In genomic region chr17:67648032-67648761, GRCh38 we compare ENCODE assay signal across 22 cellular contexts.
DNase-seq lines count a peak whose midpoint lies in the region; ATAC-seq, FAIRE-seq and TF ChIP-seq lines count a peak whose summit lies in the region.
"Had no signal": no experiment of that assay in that cellular context is flagged by ENCODE, and none has a peak within 500 bp of the region (broad histone marks: within the 10 kb centered on the region; RNA-seq: fewer than 3 reads in every experiment).

No MANE protein-coding gene starts in this region.

- no peaks in the 10 kb centered on the region for H3K9me3 ChIP-seq in naive thymus-derived CD4-positive, alpha-beta T cell (ENCODE audit: control insufficient read depth in 2 of 3, low read length in 3 of 3)

- peak; percentile 33 for FAIRE-seq in GM19239 (lab: Jason Lieb, UNC)
- FAIRE-seq: G401.6, K562 had no signal

- H3K27me3 Mint-ChIP-seq in activated naive CD4-positive, alpha-beta T cell treated with anti-CD3 and anti-CD28 coated beads for 36 hours (ENCODE audit: low read depth), result no peaks in the 10 kb centered on the region
- H3K27me3 Mint-ChIP-seq in activated T-helper 17 cell treated with anti-CD3 and anti-CD28 coated beads, Interleukin-2, amount 50 U/mL, for 72 hours, result no peaks in the 10 kb centered on the region
- no peaks in the 10 kb centered on the region for H3K27me3 Mint-ChIP-seq in naive thymus-derived CD4-positive, alpha-beta T cell
- H3K27me3 Mint-ChIP-seq: activated CD4-positive, alpha-beta T cell treated with anti-CD3 and anti-CD28 coated beads for 36 hours; memory B cell had no signal

- intact Hi-C loops in activated naive CD4-positive, alpha-beta T cell treated with anti-CD3 and anti-CD28 coated beads for 36 hours (cut with micrococcal nuclease), result no loop called here
- intact Hi-C loops in naive thymus-derived CD4-positive, alpha-beta T cell (cut with micrococcal nuclease), result no loop called here

- ATAC-seq in activated T-helper 17 cell treated with anti-CD3 and anti-CD28 coated beads, Interleukin-2, amount 50 U/mL, for 72 hours (replicated peaks), result no peak
- ATAC-seq in naive thymus-derived CD4-positive, alpha-beta T cell, result no peak
- no peak for ATAC-seq in HG03095 (IDR thresholded peaks at IDR 0.05; ENCODE audit: unreplicated experiment)
- ATAC-seq: activated CD4-positive, alpha-beta T cell treated with anti-CD3 and anti-CD28 coated beads for 36 hours; K562 had no signal

- H3K9me3 Mint-ChIP-seq in activated naive CD4-positive, alpha-beta T cell treated with anti-CD3 and anti-CD28 coated beads for 36 hours, result no peaks in the 10 kb centered on the region
- no peaks in the 10 kb centered on the region for H3K9me3 Mint-ChIP-seq in activated T-helper 17 cell treated with anti-CD3 and anti-CD28 coated beads, Interleukin-2, amount 50 U/mL, for 72 hours
- no peaks in the 10 kb centered on the region for H3K9me3 Mint-ChIP-seq in naive thymus-derived CD4-positive, alpha-beta T cell
- H3K9me3 Mint-ChIP-seq: memory B cell, nephron progenitor cell had no signal

- H3K27ac Mint-ChIP-seq in activated naive CD4-positive, alpha-beta T cell treated with anti-CD3 and anti-CD28 coated beads for 36 hours, result peak overlapping the region; percentile 24
- H3K27ac Mint-ChIP-seq in activated T-helper 17 cell treated with anti-CD3 and anti-CD28 coated beads, Interleukin-2, amount 50 U/mL, for 72 hours, result peak overlapping the region; percentile 67
- peak overlapping the region in 6 of 9 donors; percentile 28 to 76 (median 58) for H3K27ac Mint-ChIP-seq in naive thymus-derived CD4-positive, alpha-beta T cell
- H3K27ac Mint-ChIP-seq: activated CD4-positive, alpha-beta T cell treated with anti-CD3 and anti-CD28 coated beads for 36 hours; memory B cell; nephron progenitor cell had no signal

- peaks cover 5% of the 10 kb centered on the region for H3K36me3 Mint-ChIP-seq in activated naive CD4-positive, alpha-beta T cell treated with anti-CD3 and anti-CD28 coated beads for 36 hours (ENCODE audit: low read depth)
- peaks cover 13% of the 10 kb centered on the region for H3K36me3 Mint-ChIP-seq in activated T-helper 17 cell treated with anti-CD3 and anti-CD28 coated beads, Interleukin-2, amount 50 U/mL, for 72 hours (ENCODE audit: low read depth)
- H3K36me3 Mint-ChIP-seq in naive thymus-derived CD4-positive, alpha-beta T cell, result peaks cover 0 to 27% (median 12%) of the 10 kb centered on the region in 5 donors

- H3K4me3 ChIP-seq in naive thymus-derived CD4-positive, alpha-beta T cell (ENCODE audit: low read length), result no peak overlapping the region
- H3K4me3 ChIP-seq in brain microvascular endothelial cell (ENCODE audit: low read depth, low read length), result no peak overlapping the region
- H3K4me3 ChIP-seq: hepatocyte, K562, skin epidermis had no signal

- H3K36me3 ChIP-seq in naive thymus-derived CD4-positive, alpha-beta T cell (ENCODE audit: control insufficient read depth in 2 of 3, insufficient read depth in 3 of 3, low read length in 3 of 3), result peaks cover 0 to 50% (median 2%) of the 10 kb centered on the region in 3 experiments
- H3K36me3 ChIP-seq in brain microvascular endothelial cell (replicated peaks), result no peaks in the 10 kb centered on the region

- in situ Hi-C loops in brain microvascular endothelial cell (cut with HindIII; ENCODE audit: low pct_ligation_motif_present, low sequenced_read_pairs), result no loop called here

- no peak overlapping the region for H3K4me3 Mint-ChIP-seq in activated naive CD4-positive, alpha-beta T cell treated with anti-CD3 and anti-CD28 coated beads for 36 hours
- no peak overlapping the region for H3K4me3 Mint-ChIP-seq in activated T-helper 17 cell treated with anti-CD3 and anti-CD28 coated beads, Interleukin-2, amount 50 U/mL, for 72 hours
- no peak overlapping the region for H3K4me3 Mint-ChIP-seq in naive thymus-derived CD4-positive, alpha-beta T cell
- H3K4me3 Mint-ChIP-seq: activated CD4-positive, alpha-beta T cell treated with anti-CD3 and anti-CD28 coated beads for 36 hours; memory B cell; nephron progenitor cell had no signal

- no peak overlapping the region for H3K27ac ChIP-seq in naive thymus-derived CD4-positive, alpha-beta T cell (ENCODE audit: low read depth, low read length)
- no peak overlapping the region for H3K27ac ChIP-seq in brain microvascular endothelial cell
- H3K27ac ChIP-seq: C4-2B, hepatocyte had no signal

- POLR2A ChIA-PET in naive thymus-derived CD4-positive, alpha-beta T cell (lab: Charles Lee), result no interaction called here

- H3K4me1 ChIP-seq in naive thymus-derived CD4-positive, alpha-beta T cell (ENCODE audit: control insufficient read depth in 2 of 2, insufficient read depth in 2 of 2, low read length in 2 of 2), result peaks cover 0 to 3% of the 10 kb centered on the region in 2 donors

- no peak for TF ChIP-seq CTCF in brain microvascular endothelial cell (IDR thresholded peaks at IDR 0.05; ENCODE audit: low read depth, low read length, missing control alignments)

- no peak for DNase-seq in activated naive CD4-positive, alpha-beta T cell treated with anti-CD3 and anti-CD28 coated beads for 36 hours
- no peak for DNase-seq in activated naive CD4-positive, alpha-beta T cell treated with Interleukin-2 at 50 U/mL for 16 hours
- DNase-seq in GM19239 (ENCODE audit: insufficient read length, low spot score) (no peak), activated gamma-delta T cell (lab: John Stamatoyannopoulos, UW) (no peak), brain microvascular endothelial cell (no peak)
- no peak for DNase-seq in naive thymus-derived CD4-positive, alpha-beta T cell
- DNase-seq: activated CD4-positive, alpha-beta T cell treated with anti-CD3 and anti-CD28 coated beads for 36 hours; activated CD8-positive, alpha-beta memory T cell treated with anti-CD3 and anti-CD28 coated beads, Interleukin-2, amount 50 U/mL, for 48 hours; activated naive CD4-positive, alpha-beta T cell treated with anti-CD3 and anti-CD28 coated beads, Interleukin-2, amount 50 U/mL, for 16 hours; cortex of kidney; islet precursor cell; NCI-H1930; substantia nigra had no signal

- H3K27me3 ChIP-seq in naive thymus-derived CD4-positive, alpha-beta T cell (ENCODE audit: control insufficient read depth in 2 of 2, insufficient read depth in 2 of 2, low read length in 2 of 2), result no peaks in the 10 kb centered on the region
- no peaks in the 10 kb centered on the region for H3K27me3 ChIP-seq in brain microvascular endothelial cell (replicated peaks)
- H3K27me3 ChIP-seq: hepatocyte had no signal

- no peaks in the 10 kb centered on the region for H3K4me1 Mint-ChIP-seq in activated naive CD4-positive, alpha-beta T cell treated with anti-CD3 and anti-CD28 coated beads for 36 hours (ENCODE audit: low read depth)
- no peaks in the 10 kb centered on the region for H3K4me1 Mint-ChIP-seq in activated T-helper 17 cell treated with anti-CD3 and anti-CD28 coated beads, Interleukin-2, amount 50 U/mL, for 72 hours
- H3K4me1 Mint-ChIP-seq in naive thymus-derived CD4-positive, alpha-beta T cell, result peaks cover 0 to 11% (median 4%) of the 10 kb centered on the region in 7 donors
- H3K4me1 Mint-ChIP-seq: memory B cell had no signal

- CTCF ChIA-PET in activated naive CD4-positive, alpha-beta T cell treated with anti-CD3 and anti-CD28 coated beads for 36 hours (lab: Charles Lee), result interaction anchor here (0.6 to 1.4 kb wide), 4 partner anchors 19 to 274 kb away, joined by 3 to 4 read pairs (median 3); no protein-coding TSS in a partner anchor
- CTCF ChIA-PET in naive thymus-derived CD4-positive, alpha-beta T cell (lab: Charles Lee), result no interaction called here
